ENCODE assay signal across 10 cellular contexts in the genomic region with DNA sequence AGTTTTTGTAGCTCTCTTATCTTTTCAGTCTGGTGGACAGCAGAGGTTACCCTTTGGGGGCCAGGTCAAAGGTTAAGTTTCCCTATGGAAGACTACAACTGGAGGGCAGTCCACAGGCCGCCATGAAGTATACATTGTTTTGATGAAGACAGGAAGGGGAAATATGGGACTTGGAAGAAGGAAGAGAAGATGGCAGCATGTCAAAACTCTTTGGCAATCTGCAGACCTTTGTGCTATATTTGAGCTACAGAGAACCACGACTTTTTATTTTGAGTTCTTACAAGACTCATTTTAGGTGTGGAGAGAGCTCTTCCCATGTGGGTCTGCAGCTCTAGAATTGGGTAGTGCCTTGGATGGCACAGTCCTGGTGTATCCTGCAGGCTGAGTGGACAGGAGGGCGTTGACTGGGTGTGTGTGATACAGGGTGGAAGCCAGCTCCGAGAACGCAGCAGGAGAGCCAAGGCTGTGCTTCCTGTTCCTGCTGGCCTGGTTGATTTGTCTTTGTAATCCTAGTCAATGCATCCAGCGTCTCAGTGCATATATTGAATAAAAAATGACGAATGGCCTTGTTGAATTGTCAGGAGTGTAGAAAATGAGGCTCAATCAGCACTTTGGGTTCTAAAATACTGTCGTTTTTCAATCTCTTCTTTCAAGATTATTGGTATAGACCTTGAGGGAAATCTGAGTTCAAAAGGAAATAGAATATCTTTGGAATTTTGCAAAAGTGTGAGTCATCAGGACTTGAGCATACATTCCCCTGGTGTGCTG. TPM values are rescaled to one million over a fixed set of nuclear protein-coding genes. Genes with fewer than 3 reads are reported as not detected.
DNase-seq lines count a peak whose midpoint lies in the region; ATAC-seq, FAIRE-seq and TF ChIP-seq lines count a peak whose summit lies in the region.
"Had no signal": no experiment of that assay in that cellular context is flagged by ENCODE, and none has a peak within 500 bp of the region (broad histone marks: within the 10 kb centered on the region; RNA-seq: fewer than 3 reads in every experiment).

No MANE protein-coding gene starts in this region.

- H3K4me3 Mint-ChIP-seq in HFFc6 = peak overlapping the region; percentile 66; the same call in 1 of the 2 replicates

- H3K79me2 ChIP-seq in HepG2 (ENCODE audit: insufficient read depth, low read length) = peaks cover 92% of the 10 kb centered on the region

- peak overlapping the region; percentile 17 for H3K27ac ChIP-seq in brain microvascular endothelial cell
- no peak overlapping the region for H3K27ac ChIP-seq in HepG2 (ENCODE audit: extremely low read length, insufficient read depth, low read length)

- FAIRE-seq in HepG2 (lab: Jason Lieb, UNC) = no peak
- FAIRE-seq: islet of Langerhans had no signal

- TF ChIP-seq CTCF in HFFc6 (IDR thresholded peaks at IDR 0.05) (no peak), brain microvascular endothelial cell (IDR thresholded peaks at IDR 0.05; ENCODE audit: low read depth, low read length, missing control alignments) (no peak), HepG2 (CRISPR knock-in tag; IDR thresholded peaks at IDR 0.05) (no peak)

- CTCF ChIA-PET in HepG2 (lab: Yijun Ruan, JAX; ENCODE audit: low intra/inter-chr PET ratio, low total read pairs) = no interaction called here

- peak overlapping the region; percentile 82 for H3K27ac Mint-ChIP-seq in HFFc6

- no peaks in the 10 kb centered on the region; the same call in none of the 2 replicates for H3K27me3 Mint-ChIP-seq in HFFc6 (ENCODE audit: insufficient read depth)

- no peaks in the 10 kb centered on the region; the same call in none of the 2 replicates for H3K4me1 Mint-ChIP-seq in HFFc6 (ENCODE audit: low read depth)

- no peak for ATAC-seq in HepG2
- ATAC-seq in HG02798 (IDR thresholded peaks at IDR 0.05; ENCODE audit: poor library complexity, unreplicated experiment) = no peak

- DNase-seq in AG08395 (ENCODE audit: low spot score) (peak; percentile 38), HFFc6 (peak; percentile 51), brain microvascular endothelial cell (peak; percentile 56), HepG2 (ENCODE audit: low spot score) (no peak), NCI-H2196 treated with DMSO at 0.1 percent for 48 hours (lab: John Stamatoyannopoulos, UW; ENCODE audit: unreplicated experiment) (no peak), GOT3 (lab: John Stamatoyannopoulos, UW) (no peak), G401 (ENCODE audit: low spot score) (no peak)
- DNase-seq: KBM-7 had no signal

- peaks cover 3% of the 10 kb centered on the region; the same call in 1 of the 2 replicates for H3K36me3 Mint-ChIP-seq in HFFc6 (ENCODE audit: low read depth)

- intact Hi-C loops in HepG2 (cut with micrococcal nuclease; ENCODE audit: unreplicated experiment) = no loop called here

- TF ChIP-seq EP300 in HepG2 (IDR thresholded peaks at IDR 0.05; ENCODE audit: low read depth in 2 of 2, low read length in 2 of 2) (no peak), HepG2 (CRISPR knock-in tag; IDR thresholded peaks at IDR 0.05; ENCODE audit: borderline replicate concordance) (no peak)

- H3K9me3 Mint-ChIP-seq in HFFc6 = no peaks in the 10 kb centered on the region

- H3K36me3 ChIP-seq in brain microvascular endothelial cell (replicated peaks) = no peaks in the 10 kb centered on the region
- peaks cover 0 to 4% of the 10 kb centered on the region in 2 experiments; a peak in 1 of 5 replicates for H3K36me3 ChIP-seq in HepG2 (replicated peaks in 1 of 2; ENCODE audit: control insufficient read depth in 1 of 2, insufficient read depth in 2 of 2, low read length in 2 of 2)

- H2AFZ ChIP-seq in HepG2 (ENCODE audit: low read length) = no peak overlapping the region

- H3K4me2 ChIP-seq in HepG2 (ENCODE audit: low read depth, low read length) = no peak overlapping the region

- no peak overlapping the region for H3K9ac ChIP-seq in HepG2 (ENCODE audit: insufficient read depth, low read depth, low read length)

- no TSS peak for BruUV-seq in HepG2 (replicated peaks; lab: Mats Ljungman, UMichigan)

- TF ChIP-seq RAD21 in HepG2 (CRISPR knock-in tag; IDR thresholded peaks at IDR 0.05) = no peak

- WGBS in HepG2 (ENCODE audit: low lambda C conversion rate) = 84% methylated on average over 8 of the region's 8 CpGs

- H3K9me3 ChIP-seq in HepG2 (ENCODE audit: low read length) = no peaks in the 10 kb centered on the region

- H3K4me3 ChIP-seq in brain microvascular endothelial cell (ENCODE audit: low read depth, low read length) (no peak overlapping the region), HepG2 (replicated peaks in 1 of 3; ENCODE audit: insufficient read depth in 1 of 3, low read depth in 2 of 3, low read length in 3 of 3) (no peak overlapping the region)

- H3K27me3 ChIP-seq in brain microvascular endothelial cell (replicated peaks) = no peaks in the 10 kb centered on the region
- no peaks in the 10 kb centered on the region for H3K27me3 ChIP-seq in HepG2 (ENCODE audit: control insufficient read depth in 1 of 2, insufficient read depth in 2 of 2, low read length in 2 of 2)

- H4K20me1 ChIP-seq in HepG2 (ENCODE audit: insufficient read depth, low read length) = peaks cover 29% of the 10 kb centered on the region

- POLR2A ChIA-PET in HepG2 (lab: Yijun Ruan, JAX) = interaction anchor here (1.2 to 5.8 kb wide), 2 partner anchors 10 to 23 kb away, joined by 4 to 88 read pairs; partner anchors contain the start of gene ITGA6

- peaks cover 84% of the 10 kb centered on the region for H3K4me1 ChIP-seq in HepG2 (ENCODE audit: insufficient read depth, low read length)

- in situ Hi-C loops in brain microvascular endothelial cell (cut with HindIII; ENCODE audit: low pct_ligation_motif_present, low sequenced_read_pairs) = loop anchor here (25.0 kb wide), 1 partner anchor 252 kb away; no protein-coding TSS in a partner anchor
- in situ Hi-C loops in HepG2 (cut with HindIII; ENCODE audit: extremely low pct_ligation_motif_present, low pct_unique_long_range_greater_than_20kb) = no loop called here
- in situ Hi-C loops in G401 (cut with HindIII; ENCODE audit: low sequenced_read_pairs) = loop anchor here (10.0 kb wide), 1 partner anchor 264 kb away; no protein-coding TSS in a partner anchor

- TF ChIP-seq POLR2A in HepG2 (IDR thresholded peaks at IDR 0.05; ENCODE audit: insufficient read depth in 1 of 2, low read depth in 2 of 2, low read length in 2 of 2) = no peak

TF ChIP-seq in HepG2, 621 proteins besides CTCF, POLR2A, EP300 and RAD21:
- TF ChIP-seq ZNF639 (CRISPR knock-in tag; conservative IDR thresholded peaks at IDR 0.05) (no peak), MAF1 (CRISPR knock-in tag; IDR thresholded peaks at IDR 0.05; ENCODE audit: borderline replicate concordance) (no peak), FOSL2 (CRISPR knock-in tag; IDR thresholded peaks at IDR 0.05) (peak; percentile 66)
- TF ChIP-seq, protein P1, sequence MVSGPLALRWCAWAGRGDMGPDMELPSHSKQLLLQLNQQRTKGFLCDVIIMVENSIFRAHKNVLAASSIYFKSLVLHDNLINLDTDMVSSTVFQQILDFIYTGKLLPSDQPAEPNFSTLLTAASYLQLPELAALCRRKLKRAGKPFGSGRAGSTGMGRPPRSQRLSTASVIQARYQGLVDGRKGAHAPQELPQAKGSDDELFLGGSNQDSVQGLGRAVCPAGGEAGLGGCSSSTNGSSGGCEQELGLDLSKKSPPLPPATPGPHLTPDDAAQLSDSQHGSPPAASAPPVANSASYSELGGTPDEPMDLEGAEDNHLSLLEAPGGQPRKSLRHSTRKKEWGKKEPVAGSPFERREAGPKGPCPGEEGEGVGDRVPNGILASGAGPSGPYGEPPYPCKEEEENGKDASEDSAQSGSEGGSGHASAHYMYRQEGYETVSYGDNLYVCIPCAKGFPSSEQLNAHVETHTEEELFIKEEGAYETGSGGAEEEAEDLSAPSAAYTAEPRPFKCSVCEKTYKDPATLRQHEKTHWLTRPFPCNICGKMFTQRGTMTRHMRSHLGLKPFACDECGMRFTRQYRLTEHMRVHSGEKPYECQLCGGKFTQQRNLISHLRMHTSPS (CRISPR knock-in tag; IDR thresholded peaks at IDR 0.05; ENCODE audit: low read depth) = no peak

RNA-seq across cellular contexts. Expression of gene ITGA6, which starts 11.5 kb away (rescaled TPM):
- 100 to 1,000 TPM; 143 to 270 (median 148) TPM for total RNA-seq in HFFc6 (2021; fragmentation: NEBNext Ultra II Directional; extraction: Animal tissue kit (Norgen Biotek cat#: 25700))
- 49.6 and 92.5 TPM in 2 replicates for total RNA-seq in HepG2 (2016; rRNA removed; fragmentation: Illumina TruSeq; extraction: Trizol)
- total RNA-seq in HepG2 (2016; cell fraction: cytosol; rRNA removed; fragmentation: Illumina TruSeq; extraction: Trizol; ENCODE audit: low read depth) = 4.0 and 7.3 TPM in 2 replicates
- 46.0 and 93.0 TPM in 2 replicates for total RNA-seq in HepG2 (2016; cell fraction: insoluble cytoplasmic fraction; rRNA removed; fragmentation: Illumina TruSeq; extraction: Trizol)
- 20.1 and 25.4 TPM in 2 replicates for total RNA-seq in HepG2 (2016; cell fraction: membrane; rRNA removed; fragmentation: Illumina TruSeq; extraction: Trizol)
- total RNA-seq in HepG2 (2016; cell fraction: nucleus; rRNA removed; fragmentation: Illumina TruSeq; extraction: Trizol) = 132 and 146 TPM in 2 replicates
- polyA plus RNA-seq in HepG2 (2011; rRNA removed) = 21.6 and 24.0 TPM in 2 replicates
- polyA plus RNA-seq in HepG2 (2011; cell fraction: cytosol; rRNA removed) = 12.2 and 19.7 TPM in 2 replicates
- 24.5 and 30.3 TPM in 2 replicates for polyA plus RNA-seq in HepG2 (2011; cell fraction: nucleus; rRNA removed)
- polyA plus RNA-seq in HepG2 (2012) = 55.3 and 56.2 TPM in 2 replicates
- polyA plus RNA-seq in HepG2 (2016; cell fraction: cytosol; fragmentation: Illumina TruSeq; extraction: Trizol; ENCODE audit: low read depth) = 2.1 TPM in 2 replicates
- polyA plus RNA-seq in HepG2 (2016; cell fraction: insoluble cytoplasmic fraction; fragmentation: Illumina TruSeq; extraction: Trizol; ENCODE audit: low read depth) = 27.1 and 28.5 TPM in 2 replicates
- 5.3 and 7.3 TPM in 2 replicates for polyA plus RNA-seq in HepG2 (2016; cell fraction: membrane; fragmentation: Illumina TruSeq; extraction: Trizol; ENCODE audit: low read depth)
- polyA plus RNA-seq in HepG2 (2016; cell fraction: nucleus; fragmentation: Illumina TruSeq; extraction: Trizol; ENCODE audit: insufficient read depth, low read depth) = 118 and 128 TPM in 2 replicates
- polyA minus RNA-seq in HepG2 (2011; rRNA and poly(A)+ RNA removed; ENCODE audit: low replicate concordance) = 8.5 and 31.2 TPM in 2 replicates
- polyA minus RNA-seq in HepG2 (2011; cell fraction: cytosol; rRNA and poly(A)+ RNA removed) = 32.7 and 35.0 TPM in 2 replicates
- polyA minus RNA-seq in HepG2 (2011; cell fraction: nucleus; rRNA and poly(A)+ RNA removed) = 106 and 110 TPM in 2 replicates
- 8.2 and 9.3 TPM in 2 replicates for total RNA-seq in G401 (2014; rRNA removed; shearing (Covaris generic))

Comparison
In these comparisons a context has a peak if more than half of its experiments do, and no peak if none do; other contexts are left out.
1. DNase-seq: peak in AG08395 (single experiment), HFFc6 (single experiment) and brain microvascular endothelial cell (single experiment); none in HepG2 (single experiment), NCI-H2196 treated with DMSO at 0.1 percent for 48 hours (single experiment), GOT3 (single experiment) and G401 (single experiment).